Comparison of ENCODE assay signal across 9 cellular contexts in genomic region chr4:109332926-109333464, GRCh38. TPM values are rescaled to one million over a fixed set of nuclear protein-coding genes. Genes with fewer than 3 reads are reported as not detected.
A peak's percentile ranks its signal among the peaks of the same experiment; 100 is the strongest.
DNase-seq lines count a peak whose midpoint lies in the region; ATAC-seq and TF ChIP-seq lines count a peak whose summit lies in the region.
"Had no signal": no experiment of that assay in that cellular context is flagged by ENCODE, and none has a peak within 500 bp of the region (broad histone marks: within the 10 kb centered on the region; RNA-seq: fewer than 3 reads in every experiment).

No MANE protein-coding gene starts in this region.

- no peak overlapping the region for H2AFZ ChIP-seq in Loucy (ENCODE audit: low read length)

- no peaks in the 10 kb centered on the region for H3K9me2 ChIP-seq in Loucy (replicated peaks; ENCODE audit: low read depth, low read length)

- H3K36me3 ChIP-seq in heart right ventricle, result no peaks in the 10 kb centered on the region
- H3K36me3 ChIP-seq in Loucy (ENCODE audit: insufficient read depth, low read length), result no peaks in the 10 kb centered on the region
- H3K36me3 ChIP-seq: adrenal gland had no signal

- TF ChIP-seq CTCF in heart right ventricle (IDR thresholded peaks at IDR 0.05), result peak in 7 of 9 donors; percentile 13 to 42 (median 26)
- TF ChIP-seq CTCF in Loucy (conservative IDR thresholded peaks at IDR 0.05; ENCODE audit: low read length), result peak; percentile 87
- TF ChIP-seq CTCF in fibroblast of pulmonary artery (IDR thresholded peaks at IDR 0.05; ENCODE audit: low read length, missing control alignments), result peak; percentile 28

- H3K9me3 ChIP-seq in heart right ventricle (no peaks in the 10 kb centered on the region), Loucy (ENCODE audit: insufficient read depth, low read depth, low read length) (no peaks in the 10 kb centered on the region)
- H3K9me3 ChIP-seq: adrenal gland had no signal

- no peak overlapping the region for H3K4me2 ChIP-seq in Loucy (ENCODE audit: low read depth, low read length, poor library complexity, severe bottlenecking)

- H3K4me3 Mint-ChIP-seq in stimulated activated naive CD8-positive, alpha-beta T cell treated with anti-CD3 and anti-CD28 coated beads, Interleukin-15, amount 100 ng/mL, for 72 hours, result no peak overlapping the region

- no peak overlapping the region for H3K9ac ChIP-seq in Loucy (ENCODE audit: low read depth, low read length, poor library complexity, severe bottlenecking)

- ATAC-seq in heart right ventricle (no peak), Right ventricle myocardium superior (ENCODE audit: poor library complexity) (no peak), GM19455 (IDR thresholded peaks at IDR 0.05; ENCODE audit: unreplicated experiment) (no peak)
- ATAC-seq in stimulated activated naive CD8-positive, alpha-beta T cell treated with anti-CD3 and anti-CD28 coated beads, Interleukin-15, amount 100 ng/mL, for 72 hours, result peak; percentile 60

- H3K4me1 ChIP-seq in heart right ventricle (no peaks in the 10 kb centered on the region), Loucy (ENCODE audit: insufficient read depth, low read length, poor library complexity, severe bottlenecking) (peaks cover 9% of the 10 kb centered on the region)
- H3K4me1 ChIP-seq: adrenal gland had no signal

- DNase-seq in heart right ventricle (no peak), Right ventricle myocardium superior (no peak), fibroblast of pulmonary artery (ENCODE audit: low read depth) (peak; percentile 2), NCI-H1417 treated with DMSO at 0.1 percent for 48 hours (lab: John Stamatoyannopoulos, UW) (no peak), caudate nucleus (lab: John Stamatoyannopoulos, UW) (no peak)
- peak; percentile 8 to 13 for DNase-seq in stimulated activated naive CD8-positive, alpha-beta T cell treated with anti-CD3 and anti-CD28 coated beads, Interleukin-15, amount 100 ng/mL, for 72 hours
- DNase-seq: adrenal gland had no signal

- H3K27ac ChIP-seq in heart right ventricle (no peak overlapping the region), caudate nucleus (ENCODE audit: low read depth, low read length) (no peak overlapping the region)
- H3K27ac ChIP-seq: adrenal gland had no signal

- no peaks in the 10 kb centered on the region for H3K27me3 ChIP-seq in heart right ventricle
- H3K27me3 ChIP-seq in Loucy (ENCODE audit: insufficient read depth, low read length, poor library complexity, severe bottlenecking), result no peaks in the 10 kb centered on the region
- H3K27me3 ChIP-seq: adrenal gland had no signal

- intact Hi-C loops in heart right ventricle (cut with DNase I), result no loop called here
- intact Hi-C loops in Right ventricle myocardium superior (cut with DNase I), result no loop called here

- 82 to 90% methylated on average over 2 of the region's 2 CpGs for WGBS in heart right ventricle, 2 donors

- H4K20me1 ChIP-seq in Loucy (ENCODE audit: insufficient read depth, low read length, poor library complexity, severe bottlenecking), result no peaks in the 10 kb centered on the region

- H3K4me1 Mint-ChIP-seq in stimulated activated naive CD8-positive, alpha-beta T cell treated with anti-CD3 and anti-CD28 coated beads, Interleukin-15, amount 100 ng/mL, for 72 hours, result no peaks in the 10 kb centered on the region

- no peaks in the 10 kb centered on the region for H3K79me2 ChIP-seq in Loucy (ENCODE audit: insufficient read depth, low read length)

- H3K27ac Mint-ChIP-seq in stimulated activated naive CD8-positive, alpha-beta T cell treated with anti-CD3 and anti-CD28 coated beads, Interleukin-15, amount 100 ng/mL, for 72 hours, result no peak overlapping the region

- H3K4me3 ChIP-seq in heart right ventricle, result no peak overlapping the region
- H3K4me3 ChIP-seq in Loucy (ENCODE audit: low read length, poor library complexity, severe bottlenecking), result no peak overlapping the region
- H3K4me3 ChIP-seq in fibroblast of pulmonary artery (replicated peaks; ENCODE audit: low read depth, low read length), result no peak overlapping the region
- H3K4me3 ChIP-seq: adrenal gland had no signal

- H3K9me3 Mint-ChIP-seq in stimulated activated naive CD8-positive, alpha-beta T cell treated with anti-CD3 and anti-CD28 coated beads, Interleukin-15, amount 100 ng/mL, for 72 hours, result no peaks in the 10 kb centered on the region

- H3F3A ChIP-seq in Loucy (ENCODE audit: low read depth), result no peaks in the 10 kb centered on the region

- H3K27me3 Mint-ChIP-seq in stimulated activated naive CD8-positive, alpha-beta T cell treated with anti-CD3 and anti-CD28 coated beads, Interleukin-15, amount 100 ng/mL, for 72 hours, result peaks cover 8% of the 10 kb centered on the region

RNA-seq across cellular contexts. Expression of gene COL25A1, which starts 30.5 kb away (rescaled TPM):
- 1 to 10 TPM in 2 of 10 donors, under 1 TPM in 8; 0.07 to 1.2 (median 0.49) TPM for total RNA-seq in heart right ventricle
- polyA plus RNA-seq in heart right ventricle, result under 1 TPM; 0.36 to 0.37 TPM
- 0.24 TPM for total RNA-seq in Right ventricle myocardium superior

Comparison
In these comparisons a context has a peak if more than half of its experiments do, and no peak if none do; other contexts are left out.
1. DNase-seq: peak in fibroblast of pulmonary artery (single experiment) and stimulated activated naive CD8-positive, alpha-beta T cell treated with anti-CD3 and anti-CD28 coated beads, Interleukin-15, amount 100 ng/mL, for 72 hours (2 of 2); none in heart right ventricle (0 of 2), Right ventricle myocardium superior (single experiment), NCI-H1417 treated with DMSO at 0.1 percent for 48 hours (single experiment) and caudate nucleus (0 of 61).
2. CTCF ChIP-seq: peak in every context shown above with its lines; median percentile 87 in Loucy; 28 in fibroblast of pulmonary artery; 26 in heart right ventricle.